ENCODE assay signal across 21 cellular contexts in the genomic region with DNA sequence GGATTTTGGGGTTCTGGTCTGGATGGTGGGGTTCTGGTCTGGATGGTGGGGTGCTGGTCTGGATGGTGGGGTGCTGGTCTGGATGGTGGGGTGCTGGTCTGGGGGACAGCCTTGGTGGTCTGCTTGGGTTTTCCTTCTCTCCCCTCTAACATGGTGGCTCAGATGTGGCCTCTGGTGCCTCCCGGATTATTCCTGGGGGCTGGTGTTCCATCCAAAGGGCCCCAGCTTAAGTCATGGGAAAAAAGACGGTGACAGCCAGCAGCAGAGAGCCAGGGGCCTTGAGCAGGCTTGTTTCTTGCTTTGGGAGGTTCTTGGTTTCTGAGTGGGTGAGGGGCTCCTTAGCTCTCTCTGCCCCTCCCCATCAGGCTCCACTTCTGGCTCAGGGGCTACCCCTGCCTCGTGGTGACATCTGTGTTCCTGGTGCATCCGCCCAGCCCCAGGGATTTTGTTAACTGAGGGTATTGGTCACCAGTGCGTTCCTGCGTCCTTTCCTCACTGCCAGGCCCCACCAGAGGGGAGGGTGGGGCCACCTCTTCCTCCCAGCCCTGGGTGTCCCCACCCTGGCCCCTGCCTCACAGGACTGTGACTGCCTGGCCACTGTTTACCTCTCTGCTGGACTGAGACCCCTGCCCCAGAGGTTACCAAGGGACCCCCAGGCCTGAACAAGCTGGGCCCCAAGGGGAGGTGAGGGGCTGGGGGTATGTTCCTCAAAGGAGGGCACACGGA. TPM values are rescaled to one million over a fixed set of nuclear protein-coding genes. Genes with fewer than 3 reads are reported as not detected.
DNase-seq lines count a peak whose midpoint lies in the region; ATAC-seq and TF ChIP-seq lines count a peak whose summit lies in the region.
"Had no signal": no experiment of that assay in that cellular context is flagged by ENCODE, and none has a peak within 500 bp of the region (broad histone marks: within the 10 kb centered on the region; RNA-seq: fewer than 3 reads in every experiment).

No MANE protein-coding gene starts in this region.

- CTCF ChIA-PET in Caco-2 (lab: Charles Lee), result no interaction called here

- H3K27me3 Mint-ChIP-seq in endodermal cell (ENCODE audit: insufficient read depth) (no peaks in the 10 kb centered on the region), Caco-2 (ENCODE audit: insufficient read depth, unreplicated experiment) (peaks cover 5% of the 10 kb centered on the region)
- H3K27me3 Mint-ChIP-seq: CD4-positive, CD25-positive, alpha-beta regulatory T cell had no signal

- H3K27ac ChIP-seq in heart right ventricle (no peak overlapping the region), endodermal cell (ENCODE audit: low read depth, low read length) (no peak overlapping the region)

- H3K9me3 ChIP-seq in heart right ventricle, result no peaks in the 10 kb centered on the region
- peaks cover 15% of the 10 kb centered on the region for H3K9me3 ChIP-seq in endodermal cell (ENCODE audit: control insufficient read depth, low read length)
- no peaks in the 10 kb centered on the region for H3K9me3 ChIP-seq in Caco-2
- H3K9me3 ChIP-seq: BE2C had no signal

- BruUV-seq in Caco-2 (replicated peaks; lab: Mats Ljungman, UMichigan), result no TSS peak

- H3K4me3 ChIP-seq in heart right ventricle, result no peak overlapping the region
- H3K4me3 ChIP-seq in endodermal cell (ENCODE audit: low read length), result no peak overlapping the region
- no peak overlapping the region for H3K4me3 ChIP-seq in Caco-2 (ENCODE audit: low read depth, low read length)
- H3K4me3 ChIP-seq: GM23338 had no signal

- DNase-seq in cardiac septum (ENCODE audit: low spot score) (peak; percentile 35), heart right ventricle (no peak), endodermal cell (peak; percentile 25), sciatic nerve (ENCODE audit: low spot score) (peak; percentile 50), ureter (ENCODE audit: low spot score) (peak; percentile 31), Caco-2 (no peak), left ventricle myocardium superior (no peak)
- DNase-seq: BE2C; CD4-positive, CD25-positive, alpha-beta regulatory T cell; COR-L47; GF-D8; KG1; NCI-H1105 treated with DMSO at 0.1 percent for 48 hours; NCI-H1694 treated with DMSO at 0.1 percent for 48 hours; NK-92 treated with Interleukin-12 subunit alpha and Interleukin-12 subunit beta, amount 100 ng/mL, for 24 hours had no signal

- H3K4me1 ChIP-seq in heart right ventricle, result peaks cover 0 to 3% (median 0%) of the 10 kb centered on the region in 9 donors
- no peaks in the 10 kb centered on the region for H3K4me1 ChIP-seq in endodermal cell (ENCODE audit: control insufficient read depth, insufficient read depth, low read length)
- H3K4me1 ChIP-seq in Caco-2, result no peaks in the 10 kb centered on the region
- H3K4me1 ChIP-seq: BE2C had no signal

- POLR2A ChIA-PET in Caco-2 (lab: Charles Lee), result no interaction called here

- H3K27me3 ChIP-seq in heart right ventricle (peaks cover 0 to 4% (median 0%) of the 10 kb centered on the region in 7 donors), endodermal cell (ENCODE audit: control insufficient read depth, insufficient read depth, low read length, poor library complexity, severe bottlenecking) (no peaks in the 10 kb centered on the region), Caco-2 (replicated peaks; ENCODE audit: control insufficient read depth, insufficient read depth, low read length) (no peaks in the 10 kb centered on the region)

- TF ChIP-seq CTCF in heart right ventricle (IDR thresholded peaks at IDR 0.05), result no peak
- TF ChIP-seq CTCF in endodermal cell (conservative IDR thresholded peaks at IDR 0.05), result no peak
- no peak for TF ChIP-seq CTCF in Caco-2 (IDR thresholded peaks at IDR 0.05; ENCODE audit: insufficient read depth in 1 of 2, low read depth in 1 of 2, low read length in 1 of 2, severe bottlenecking in 1 of 2, unreplicated experiment in 1 of 2)

- H3K4me3 Mint-ChIP-seq in endodermal cell, result no peak overlapping the region
- no peak overlapping the region for H3K4me3 Mint-ChIP-seq in Caco-2 (ENCODE audit: unreplicated experiment)
- H3K4me3 Mint-ChIP-seq: CD4-positive, CD25-positive, alpha-beta regulatory T cell; GM23338 had no signal

- WGBS in heart right ventricle, 2 donors, result 68 to 69% methylated on average over 7 of the region's 7 CpGs
- 75 to 93% methylated on average over 2 to 7 of the region's 7 CpGs for WGBS in endodermal cell (ENCODE audit: insufficient coverage in 1 of 2, insufficient read length in 1 of 2), 2 experiments

- H3K4me1 Mint-ChIP-seq in endodermal cell (no peaks in the 10 kb centered on the region), Caco-2 (ENCODE audit: low read depth, unreplicated experiment) (no peaks in the 10 kb centered on the region)
- H3K4me1 Mint-ChIP-seq: CD4-positive, CD25-positive, alpha-beta regulatory T cell had no signal

- H3K27ac Mint-ChIP-seq in endodermal cell (no peak overlapping the region), Caco-2 (ENCODE audit: unreplicated experiment) (no peak overlapping the region)
- H3K27ac Mint-ChIP-seq: CD4-positive, CD25-positive, alpha-beta regulatory T cell; GM23338 had no signal

- H3K36me3 ChIP-seq in heart right ventricle (no peaks in the 10 kb centered on the region), endodermal cell (ENCODE audit: control insufficient read depth, insufficient read depth, low read length) (no peaks in the 10 kb centered on the region), Caco-2 (ENCODE audit: control insufficient read depth, insufficient read depth, low read length) (no peaks in the 10 kb centered on the region)
- H3K36me3 ChIP-seq: BE2C had no signal

- no peak for ATAC-seq in heart right ventricle
- no peak for ATAC-seq in sciatic nerve
- no peak for ATAC-seq in HG03571 (IDR thresholded peaks at IDR 0.05; ENCODE audit: unreplicated experiment)
- no peak for ATAC-seq in left ventricle myocardium superior
- ATAC-seq: GM23338, HCT116, Right ventricle myocardium inferior had no signal

- intact Hi-C loops in cardiac septum (cut with DNase I) (no loop called here), heart right ventricle (cut with DNase I) (no loop called here), sciatic nerve (cut with DNase I) (no loop called here), Caco-2 (cut with micrococcal nuclease; ENCODE audit: unreplicated experiment) (no loop called here), left ventricle myocardium superior (cut with micrococcal nuclease) (no loop called here)

- H3K9ac ChIP-seq in endodermal cell (ENCODE audit: extremely low read depth, low read length, poor library complexity, severe bottlenecking), result no peak overlapping the region

- H3K9me3 Mint-ChIP-seq in endodermal cell, result peaks cover 73% of the 10 kb centered on the region
- no peaks in the 10 kb centered on the region for H3K9me3 Mint-ChIP-seq in Caco-2 (ENCODE audit: unreplicated experiment)
- H3K9me3 Mint-ChIP-seq: CD4-positive, CD25-positive, alpha-beta regulatory T cell had no signal

- H3K36me3 Mint-ChIP-seq in endodermal cell (ENCODE audit: low read depth) (no peaks in the 10 kb centered on the region), Caco-2 (ENCODE audit: insufficient read depth, unreplicated experiment) (no peaks in the 10 kb centered on the region)
- H3K36me3 Mint-ChIP-seq: CD4-positive, CD25-positive, alpha-beta regulatory T cell had no signal

RNA-seq across cellular contexts. Expression of a gene that starts 43.2 kb away (rescaled TPM):
- total RNA-seq in cardiac septum (not detected), heart right ventricle (not detected), endodermal cell (not detected), sciatic nerve (not detected), ureter (not detected), Caco-2 (2022) (not detected in 2 replicates), left ventricle myocardium superior (not detected)
- polyA plus RNA-seq in heart right ventricle, result not detected
- not detected for polyA plus RNA-seq in endodermal cell (2013, experiment 1 of 2)
- polyA plus RNA-seq in endodermal cell (2013, experiment 2 of 2), result not detected
- total RNA-seq: CD4-positive, CD25-positive, alpha-beta regulatory T cell; GM23338; HT-29; NCI-H460; Right ventricle myocardium inferior had no signal
- polyA plus RNA-seq: CD4-positive, CD25-positive, alpha-beta regulatory T cell; GM23338 had no signal

Comparison
In these comparisons a context has a peak if more than half of its experiments do, and no peak if none do; other contexts are left out.
1. DNase-seq: peak in cardiac septum (single experiment), endodermal cell (single experiment), sciatic nerve (single experiment) and ureter (single experiment); none in heart right ventricle (0 of 2), Caco-2 (0 of 2) and left ventricle myocardium superior (single experiment).